Comparison of ENCODE assay signal across 15 cellular contexts in the genomic region with DNA sequence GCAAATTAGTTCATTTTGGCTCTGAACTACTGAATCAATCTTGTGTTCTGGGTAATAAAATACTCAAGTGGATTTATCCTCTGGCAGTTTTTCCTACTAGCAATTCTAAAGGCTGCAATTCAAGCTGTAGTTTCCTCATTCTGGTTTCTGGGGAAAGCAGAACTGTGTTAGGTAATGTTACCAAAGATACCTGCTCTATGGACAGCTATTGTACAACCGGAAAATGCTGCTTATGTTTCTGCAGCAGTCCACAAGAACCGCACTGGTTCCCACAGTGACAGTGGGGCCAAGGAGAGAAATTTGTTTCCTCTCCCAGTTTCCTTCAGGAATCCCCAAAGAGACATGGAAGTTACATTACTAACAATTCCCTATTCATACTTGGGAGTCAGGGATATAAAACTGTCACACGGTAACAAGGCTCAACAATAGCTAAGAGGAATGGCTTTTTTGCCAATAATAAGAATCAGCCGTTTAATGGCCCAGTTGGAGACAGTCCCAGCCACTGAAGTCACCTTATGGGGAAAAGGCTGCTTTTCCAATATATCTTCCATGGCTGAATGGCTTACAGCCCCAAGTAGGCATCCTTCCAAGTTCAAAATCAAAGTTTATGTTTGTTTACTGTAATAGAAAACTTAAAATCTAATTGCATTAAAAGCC. TPM values are rescaled to one million over a fixed set of nuclear protein-coding genes. Genes with fewer than 3 reads are reported as not detected.
A peak's percentile ranks its signal among the peaks of the same experiment; 100 is the strongest.
DNase-seq lines count a peak whose midpoint lies in the region; ATAC-seq and TF ChIP-seq lines count a peak whose summit lies in the region.
"Had no signal": no experiment of that assay in that cellular context is flagged by ENCODE, and none has a peak within 500 bp of the region (broad histone marks: within the 10 kb centered on the region; RNA-seq: fewer than 3 reads in every experiment).

No MANE protein-coding gene starts in this region.

- peaks cover 9% of the 10 kb centered on the region for H3K4me1 Mint-ChIP-seq in WTC11
- H3K4me1 Mint-ChIP-seq: activated CD4-positive, alpha-beta T cell treated with anti-CD3 and anti-CD28 coated beads for 36 hours had no signal

- H3K27me3 ChIP-seq in neutrophil: no peaks in the 10 kb centered on the region
- H3K27me3 ChIP-seq: heart left ventricle, suprapubic skin had no signal

- H3K4me3 Mint-ChIP-seq in WTC11: no peak overlapping the region
- H3K4me3 Mint-ChIP-seq: activated CD4-positive, alpha-beta T cell treated with anti-CD3 and anti-CD28 coated beads for 36 hours had no signal

- peaks cover 45% of the 10 kb centered on the region for H3K36me3 Mint-ChIP-seq in WTC11

- peak overlapping the region; percentile 29 for H3K4me3 ChIP-seq in neutrophil (ENCODE audit: low read depth in 1 of 2, low read length in 1 of 2)
- H3K4me3 ChIP-seq: GM12878, HAP-1, heart left ventricle, SK-N-MC, suprapubic skin had no signal

- H3K9me3 ChIP-seq in neutrophil: no peaks in the 10 kb centered on the region
- H3K9me3 ChIP-seq: HAP-1, heart left ventricle, suprapubic skin had no signal

- no peaks in the 10 kb centered on the region for H3K9me3 Mint-ChIP-seq in WTC11

- peaks cover 48 to 61% of the 10 kb centered on the region in 2 experiments for H3K4me1 ChIP-seq in neutrophil (ENCODE audit: control insufficient read depth in 1 of 2, insufficient read depth in 1 of 2, low read depth in 1 of 2, low read length in 1 of 2)

- peak; percentile 93 for DNase-seq in DMS79 treated with DMSO at 0.1 percent for 48 hours (lab: John Stamatoyannopoulos, UW)
- peak; percentile 91 for DNase-seq in NCI-H1092 treated with DMSO at 0.1 percent for 48 hours (lab: John Stamatoyannopoulos, UW)
- no peak for DNase-seq in WTC11 (ENCODE audit: low spot score)
- no peak for DNase-seq in activated T-cell treated with anti-CD3 and anti-CD28 coated beads, Interleukin-2, amount 50 U/mL, for 1 hour
- DNase-seq: activated CD4-positive, alpha-beta T cell treated with anti-CD3 and anti-CD28 coated beads for 36 hours; heart left ventricle; NCI-H526 treated with DMSO at 0.1 percent for 48 hours had no signal

- peak overlapping the region; percentile 82 for H3K27ac ChIP-seq in neutrophil
- H3K27ac ChIP-seq: SK-N-MC, suprapubic skin had no signal

- no peak for ATAC-seq in WTC11
- ATAC-seq in HG03571 (IDR thresholded peaks at IDR 0.05; ENCODE audit: unreplicated experiment): no peak
- ATAC-seq in GM21381 (IDR thresholded peaks at IDR 0.05; ENCODE audit: unreplicated experiment): no peak
- ATAC-seq in HG03135 (IDR thresholded peaks at IDR 0.05; ENCODE audit: unreplicated experiment): no peak
- ATAC-seq: activated CD4-positive, alpha-beta T cell treated with anti-CD3 and anti-CD28 coated beads for 36 hours; GM12878 had no signal

- H3K27me3 Mint-ChIP-seq in WTC11 (ENCODE audit: low read depth): no peaks in the 10 kb centered on the region
- H3K27me3 Mint-ChIP-seq: activated CD4-positive, alpha-beta T cell treated with anti-CD3 and anti-CD28 coated beads for 36 hours had no signal

- POLR2A ChIA-PET in WTC11 (lab: Charles Lee): interaction anchor here (0.6 kb wide), 1 partner anchor 813 kb away, joined by 3 read pairs; no protein-coding TSS in a partner anchor

- 0 out of 2 replicates have a peak overlapping the region, but pooled peaks have one; percentile 40 for H3K27ac Mint-ChIP-seq in WTC11
- H3K27ac Mint-ChIP-seq: activated CD4-positive, alpha-beta T cell treated with anti-CD3 and anti-CD28 coated beads for 36 hours had no signal

- no peaks in the 10 kb centered on the region for H3K36me3 ChIP-seq in neutrophil
- H3K36me3 ChIP-seq: HAP-1, heart left ventricle, suprapubic skin had no signal

- TF ChIP-seq CTCF in WTC11 (IDR thresholded peaks at IDR 0.05) (no peak), neutrophil (IDR thresholded peaks at IDR 0.05) (peak; percentile 20)

- CTCF ChIA-PET in WTC11 (lab: Charles Lee): no interaction called here

TF ChIP-seq in WTC11, 78 proteins besides CTCF, POLR2A, EP300 and RAD21 (continues in another document):
- TF ChIP-seq SMAD4 (CRISPR knock-in tag; IDR thresholded peaks at IDR 0.05) (no peak), EMX1 (CRISPR knock-in tag; IDR thresholded peaks at IDR 0.05) (no peak), ESRRA (CRISPR knock-in tag; IDR thresholded peaks at IDR 0.05; ENCODE audit: borderline replicate concordance) (no peak), ETV6 (CRISPR knock-in tag; IDR thresholded peaks at IDR 0.05) (no peak), PRRX2 (CRISPR knock-in tag; IDR thresholded peaks at IDR 0.05) (no peak), SMAD3 (CRISPR knock-in tag; IDR thresholded peaks at IDR 0.05; ENCODE audit: borderline replicate concordance) (no peak), KAT7 (CRISPR knock-in tag; IDR thresholded peaks at IDR 0.05; ENCODE audit: borderline replicate concordance) (no peak), NR3C1 (CRISPR knock-in tag; conservative IDR thresholded peaks at IDR 0.05; ENCODE audit: low read depth) (no peak), RELA (CRISPR knock-in tag; IDR thresholded peaks at IDR 0.05; ENCODE audit: borderline replicate concordance) (no peak), CREM (CRISPR knock-in tag; IDR thresholded peaks at IDR 0.05) (no peak), ZNF416 (CRISPR knock-in tag; IDR thresholded peaks at IDR 0.05) (no peak)
- TF ChIP-seq, protein P1, sequence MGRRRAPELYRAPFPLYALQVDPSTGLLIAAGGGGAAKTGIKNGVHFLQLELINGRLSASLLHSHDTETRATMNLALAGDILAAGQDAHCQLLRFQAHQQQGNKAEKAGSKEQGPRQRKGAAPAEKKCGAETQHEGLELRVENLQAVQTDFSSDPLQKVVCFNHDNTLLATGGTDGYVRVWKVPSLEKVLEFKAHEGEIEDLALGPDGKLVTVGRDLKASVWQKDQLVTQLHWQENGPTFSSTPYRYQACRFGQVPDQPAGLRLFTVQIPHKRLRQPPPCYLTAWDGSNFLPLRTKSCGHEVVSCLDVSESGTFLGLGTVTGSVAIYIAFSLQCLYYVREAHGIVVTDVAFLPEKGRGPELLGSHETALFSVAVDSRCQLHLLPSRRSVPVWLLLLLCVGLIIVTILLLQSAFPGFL (CRISPR knock-in tag; IDR thresholded peaks at IDR 0.05; ENCODE audit: borderline replicate concordance): no peak
- TF ChIP-seq, protein P2, sequence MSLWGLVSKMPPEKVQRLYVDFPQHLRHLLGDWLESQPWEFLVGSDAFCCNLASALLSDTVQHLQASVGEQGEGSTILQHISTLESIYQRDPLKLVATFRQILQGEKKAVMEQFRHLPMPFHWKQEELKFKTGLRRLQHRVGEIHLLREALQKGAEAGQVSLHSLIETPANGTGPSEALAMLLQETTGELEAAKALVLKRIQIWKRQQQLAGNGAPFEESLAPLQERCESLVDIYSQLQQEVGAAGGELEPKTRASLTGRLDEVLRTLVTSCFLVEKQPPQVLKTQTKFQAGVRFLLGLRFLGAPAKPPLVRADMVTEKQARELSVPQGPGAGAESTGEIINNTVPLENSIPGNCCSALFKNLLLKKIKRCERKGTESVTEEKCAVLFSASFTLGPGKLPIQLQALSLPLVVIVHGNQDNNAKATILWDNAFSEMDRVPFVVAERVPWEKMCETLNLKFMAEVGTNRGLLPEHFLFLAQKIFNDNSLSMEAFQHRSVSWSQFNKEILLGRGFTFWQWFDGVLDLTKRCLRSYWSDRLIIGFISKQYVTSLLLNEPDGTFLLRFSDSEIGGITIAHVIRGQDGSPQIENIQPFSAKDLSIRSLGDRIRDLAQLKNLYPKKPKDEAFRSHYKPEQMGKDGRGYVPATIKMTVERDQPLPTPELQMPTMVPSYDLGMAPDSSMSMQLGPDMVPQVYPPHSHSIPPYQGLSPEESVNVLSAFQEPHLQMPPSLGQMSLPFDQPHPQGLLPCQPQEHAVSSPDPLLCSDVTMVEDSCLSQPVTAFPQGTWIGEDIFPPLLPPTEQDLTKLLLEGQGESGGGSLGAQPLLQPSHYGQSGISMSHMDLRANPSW (CRISPR knock-in tag; conservative IDR thresholded peaks at IDR 0.05; ENCODE audit: low read depth): no peak
- TF ChIP-seq, protein P3, sequence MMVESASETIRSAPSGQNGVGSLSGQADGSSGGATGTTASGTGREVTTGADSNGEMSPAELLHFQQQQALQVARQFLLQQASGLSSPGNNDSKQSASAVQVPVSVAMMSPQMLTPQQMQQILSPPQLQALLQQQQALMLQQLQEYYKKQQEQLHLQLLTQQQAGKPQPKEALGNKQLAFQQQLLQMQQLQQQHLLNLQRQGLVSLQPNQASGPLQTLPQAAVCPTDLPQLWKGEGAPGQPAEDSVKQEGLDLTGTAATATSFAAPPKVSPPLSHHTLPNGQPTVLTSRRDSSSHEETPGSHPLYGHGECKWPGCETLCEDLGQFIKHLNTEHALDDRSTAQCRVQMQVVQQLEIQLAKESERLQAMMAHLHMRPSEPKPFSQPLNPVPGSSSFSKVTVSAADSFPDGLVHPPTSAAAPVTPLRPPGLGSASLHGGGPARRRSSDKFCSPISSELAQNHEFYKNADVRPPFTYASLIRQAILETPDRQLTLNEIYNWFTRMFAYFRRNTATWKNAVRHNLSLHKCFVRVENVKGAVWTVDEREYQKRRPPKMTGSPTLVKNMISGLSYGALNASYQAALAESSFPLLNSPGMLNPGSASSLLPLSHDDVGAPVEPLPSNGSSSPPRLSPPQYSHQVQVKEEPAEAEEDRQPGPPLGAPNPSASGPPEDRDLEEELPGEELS (CRISPR knock-in tag; IDR thresholded peaks at IDR 0.05): no peak
- TF ChIP-seq, protein P4, sequence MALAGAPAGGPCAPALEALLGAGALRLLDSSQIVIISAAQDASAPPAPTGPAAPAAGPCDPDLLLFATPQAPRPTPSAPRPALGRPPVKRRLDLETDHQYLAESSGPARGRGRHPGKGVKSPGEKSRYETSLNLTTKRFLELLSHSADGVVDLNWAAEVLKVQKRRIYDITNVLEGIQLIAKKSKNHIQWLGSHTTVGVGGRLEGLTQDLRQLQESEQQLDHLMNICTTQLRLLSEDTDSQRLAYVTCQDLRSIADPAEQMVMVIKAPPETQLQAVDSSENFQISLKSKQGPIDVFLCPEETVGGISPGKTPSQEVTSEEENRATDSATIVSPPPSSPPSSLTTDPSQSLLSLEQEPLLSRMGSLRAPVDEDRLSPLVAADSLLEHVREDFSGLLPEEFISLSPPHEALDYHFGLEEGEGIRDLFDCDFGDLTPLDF (CRISPR knock-in tag; IDR thresholded peaks at IDR 0.05): no peak
- TF ChIP-seq, protein P5, sequence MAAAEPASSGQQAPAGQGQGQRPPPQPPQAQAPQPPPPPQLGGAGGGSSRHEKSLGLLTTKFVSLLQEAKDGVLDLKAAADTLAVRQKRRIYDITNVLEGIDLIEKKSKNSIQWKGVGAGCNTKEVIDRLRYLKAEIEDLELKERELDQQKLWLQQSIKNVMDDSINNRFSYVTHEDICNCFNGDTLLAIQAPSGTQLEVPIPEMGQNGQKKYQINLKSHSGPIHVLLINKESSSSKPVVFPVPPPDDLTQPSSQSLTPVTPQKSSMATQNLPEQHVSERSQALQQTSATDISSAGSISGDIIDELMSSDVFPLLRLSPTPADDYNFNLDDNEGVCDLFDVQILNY (CRISPR knock-in tag; IDR thresholded peaks at IDR 0.05): no peak

RNA-seq across cellular contexts. Expression of a gene that starts 52.6 kb away (rescaled TPM):
- 50.8 to 59.4 TPM (median 57.0 TPM) in 3 replicates for total RNA-seq in WTC11 (2021)

Comparison
In these comparisons a context has a peak if more than half of its experiments do, and no peak if none do; other contexts are left out.
1. DNase-seq: peak in DMS79 treated with DMSO at 0.1 percent for 48 hours (single experiment) and NCI-H1092 treated with DMSO at 0.1 percent for 48 hours (single experiment); none in WTC11 (single experiment) and activated T-cell treated with anti-CD3 and anti-CD28 coated beads, Interleukin-2, amount 50 U/mL, for 1 hour (single experiment).